22 cellular contexts compared by ENCODE assay signal in the genomic region with DNA sequence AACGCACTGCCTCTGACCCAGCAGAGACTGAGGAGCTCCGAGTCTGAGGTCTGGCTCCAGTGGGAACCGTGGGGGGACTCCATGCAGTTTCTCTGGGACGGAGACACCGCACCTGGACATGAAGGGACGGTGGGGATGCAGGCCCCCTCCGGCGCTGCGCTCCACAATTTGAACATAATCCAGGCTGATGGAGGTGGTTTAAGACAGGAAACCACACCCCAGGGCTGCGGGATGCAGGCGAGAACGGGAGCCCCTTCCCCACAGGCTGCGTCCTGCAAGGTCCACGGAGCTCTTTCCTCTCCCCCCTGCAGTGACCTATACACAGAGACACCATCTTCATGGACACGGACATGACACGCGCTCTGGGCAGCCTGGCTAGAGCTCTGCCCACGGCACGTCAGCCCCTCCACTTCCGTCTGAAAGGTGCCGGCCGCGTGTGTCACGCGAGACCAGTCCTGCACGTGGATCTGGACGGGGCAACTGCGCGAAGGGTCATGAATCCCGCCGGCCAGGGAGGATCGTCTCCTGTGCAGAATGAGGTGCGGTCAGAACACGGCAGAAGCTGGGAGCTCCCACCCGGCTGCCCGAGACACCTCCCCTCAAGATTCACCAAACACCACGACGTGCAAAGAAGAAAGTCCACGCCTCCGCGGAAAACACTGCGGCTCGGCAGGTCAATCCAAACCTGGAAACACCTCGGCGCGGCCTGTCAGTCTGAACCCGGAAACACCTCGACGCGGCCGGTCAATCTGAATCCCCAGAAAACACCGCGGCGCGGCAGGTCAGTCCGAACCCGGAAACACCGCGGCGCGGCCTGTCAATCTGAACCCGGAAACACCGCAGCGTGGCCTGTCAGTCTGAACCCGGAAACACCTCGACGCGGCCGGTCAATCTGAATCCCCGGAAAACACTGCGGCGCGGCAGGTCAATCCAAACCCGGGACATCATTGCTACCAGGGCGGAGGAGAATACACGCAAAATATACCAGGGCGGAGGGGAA.
DNase-seq lines count a peak whose midpoint lies in the region; ATAC-seq, FAIRE-seq and TF ChIP-seq lines count a peak whose summit lies in the region.
"Had no signal": no experiment of that assay in that cellular context is flagged by ENCODE, and none has a peak within 500 bp of the region (broad histone marks: within the 10 kb centered on the region; RNA-seq: fewer than 3 reads in every experiment).

No MANE protein-coding gene starts in this region.

- no peaks in the 10 kb centered on the region for H3K4me1 Mint-ChIP-seq in activated T-cell treated with anti-CD3 and anti-CD28 coated beads, Interleukin-2, amount 50 U/mL, for 24 hours (ENCODE audit: low read depth)
- H3K4me1 Mint-ChIP-seq: IgD-negative memory B cell had no signal

- H3K4ac ChIP-seq in trophoblast cell (ENCODE audit: low read depth, low read length), result no peak overlapping the region

- 89% methylated on average over 19 of the region's 77 CpGs for WGBS in right lobe of liver (ENCODE audit: insufficient coverage, low coverage, low lambda C conversion rate, missing lambda C conversion rate)
- WGBS in HepG2 (ENCODE audit: low lambda C conversion rate), result 78% methylated on average over 55 of the region's 77 CpGs
- no CpG with 5 or more reads among the region's 77 CpGs for WGBS in trophoblast cell (ENCODE audit: extremely low coverage, insufficient coverage, insufficient read length)
- 92 to 95% methylated on average over 77 of the region's 77 CpGs for WGBS in aorta, 2 donors
- 92 to 94% methylated on average over 33 to 77 of the region's 77 CpGs for WGBS in transverse colon (ENCODE audit: low coverage in 1 of 2), 2 donors

- H3K27ac ChIP-seq in right lobe of liver (no peak overlapping the region), HepG2 (ENCODE audit: extremely low read length, insufficient read depth, low read length) (no peak overlapping the region), dorsolateral prefrontal cortex (no peak overlapping the region), trophoblast cell (ENCODE audit: low read depth, low read length) (no peak overlapping the region), aorta (ENCODE audit: low read depth in 1 of 2, low read length in 2 of 2) (no peak overlapping the region), transverse colon (no peak overlapping the region)
- H3K27ac ChIP-seq: C4-2B had no signal

- no peak overlapping the region for H3K4me3 Mint-ChIP-seq in activated T-cell treated with anti-CD3 and anti-CD28 coated beads, Interleukin-2, amount 50 U/mL, for 24 hours

- POLR2A ChIA-PET in HepG2 (lab: Yijun Ruan, JAX), result no interaction called here

- no peak overlapping the region for H2AFZ ChIP-seq in HepG2 (ENCODE audit: low read length)
- H2AFZ ChIP-seq in trophoblast cell (ENCODE audit: insufficient read depth, low read length, poor library complexity), result no peak overlapping the region

- CTCF ChIA-PET in HepG2 (lab: Yijun Ruan, JAX; ENCODE audit: low intra/inter-chr PET ratio, low total read pairs), result no interaction called here

- H3K23ac ChIP-seq in trophoblast cell (ENCODE audit: low read length), result no peak overlapping the region

- H4K91ac ChIP-seq in trophoblast cell (ENCODE audit: low read depth, low read length), result no peak overlapping the region

- H3K14ac ChIP-seq in trophoblast cell (ENCODE audit: low read length), result no peak overlapping the region

- peaks cover 82% of the 10 kb centered on the region for H3K36me3 Mint-ChIP-seq in activated T-cell treated with anti-CD3 and anti-CD28 coated beads, Interleukin-2, amount 50 U/mL, for 24 hours (ENCODE audit: low read depth)

- TF ChIP-seq EP300 in HepG2 (IDR thresholded peaks at IDR 0.05; ENCODE audit: low read depth in 2 of 2, low read length in 2 of 2) (no peak), HepG2 (CRISPR knock-in tag; IDR thresholded peaks at IDR 0.05; ENCODE audit: borderline replicate concordance) (no peak), transverse colon (IDR thresholded peaks at IDR 0.05; ENCODE audit: low read depth) (no peak)

- in situ Hi-C loops in HepG2 (cut with HindIII; ENCODE audit: extremely low pct_ligation_motif_present, low pct_unique_long_range_greater_than_20kb), result no loop called here
- in situ Hi-C loops in transverse colon (cut with MboI; ENCODE audit: low pct_ligation_motif_present in 1 of 4, low pct_unique_long_range_greater_than_20kb in 1 of 4, low sequenced_read_pairs in 3 of 4), result no loop called here

- H2BK12ac ChIP-seq in trophoblast cell (ENCODE audit: low read length), result no peak overlapping the region

- no peaks in the 10 kb centered on the region for H3K9me3 ChIP-seq in right lobe of liver
- H3K9me3 ChIP-seq in HepG2 (ENCODE audit: low read length), result peaks cover 6% of the 10 kb centered on the region; the same call in 1 of the 2 replicates
- peaks cover 11% of the 10 kb centered on the region for H3K9me3 ChIP-seq in trophoblast cell (ENCODE audit: insufficient read depth, low read depth, low read length)
- peaks cover 12% of the 10 kb centered on the region for H3K9me3 ChIP-seq in aorta (ENCODE audit: control insufficient read depth, low read length)
- peaks cover 0 to 4% of the 10 kb centered on the region in 2 donors for H3K9me3 ChIP-seq in transverse colon
- H3K9me3 ChIP-seq: MG63 had no signal

- H3K27ac Mint-ChIP-seq in activated T-cell treated with anti-CD3 and anti-CD28 coated beads, Interleukin-2, amount 50 U/mL, for 24 hours, result no peak overlapping the region
- H3K27ac Mint-ChIP-seq: IgD-negative memory B cell had no signal

- H3K27me3 ChIP-seq in right lobe of liver (no peaks in the 10 kb centered on the region), HepG2 (ENCODE audit: control insufficient read depth in 1 of 2, insufficient read depth in 2 of 2, low read length in 2 of 2) (peaks cover 7 to 54% of the 10 kb centered on the region in 2 experiments), dorsolateral prefrontal cortex (peaks cover 0 to 3% (median 0%) of the 10 kb centered on the region in 45 donors), trophoblast cell (ENCODE audit: insufficient read depth, low read length) (no peaks in the 10 kb centered on the region), aorta (ENCODE audit: control insufficient read depth in 1 of 2, insufficient read depth in 2 of 2, low read length in 1 of 2) (no peaks in the 10 kb centered on the region), transverse colon (no peaks in the 10 kb centered on the region)

- H3K4me2 ChIP-seq in HepG2 (ENCODE audit: low read depth, low read length), result no peak overlapping the region
- H3K4me2 ChIP-seq in trophoblast cell (ENCODE audit: low read length), result no peak overlapping the region

- no peaks in the 10 kb centered on the region for H3K79me2 ChIP-seq in HepG2 (ENCODE audit: insufficient read depth, low read length)
- no peaks in the 10 kb centered on the region for H3K79me2 ChIP-seq in trophoblast cell (ENCODE audit: control insufficient read depth, insufficient read depth, low read length, poor library complexity)

- H3K27me3 Mint-ChIP-seq in activated T-cell treated with anti-CD3 and anti-CD28 coated beads, Interleukin-2, amount 50 U/mL, for 24 hours, result no peaks in the 10 kb centered on the region
- H3K27me3 Mint-ChIP-seq: IgD-negative memory B cell had no signal

- H3K18ac ChIP-seq in trophoblast cell (ENCODE audit: low read length), result no peak overlapping the region

- peaks cover 7% of the 10 kb centered on the region for H3K9me3 Mint-ChIP-seq in activated T-cell treated with anti-CD3 and anti-CD28 coated beads, Interleukin-2, amount 50 U/mL, for 24 hours

- H3K4me3 ChIP-seq in right lobe of liver (no peak overlapping the region), HepG2 (replicated peaks in 1 of 3; ENCODE audit: insufficient read depth in 1 of 3, low read depth in 2 of 3, low read length in 3 of 3) (no peak overlapping the region), dorsolateral prefrontal cortex (no peak overlapping the region), trophoblast cell (ENCODE audit: low read depth, low read length) (peak overlapping the region; percentile 26), aorta (ENCODE audit: low read length in 2 of 2) (no peak overlapping the region), transverse colon (no peak overlapping the region)
- H3K4me3 ChIP-seq: MG63 had no signal

- H4K20me1 ChIP-seq in HepG2 (ENCODE audit: insufficient read depth, low read length), result no peaks in the 10 kb centered on the region

- H3K9ac ChIP-seq in HepG2 (ENCODE audit: insufficient read depth, low read depth, low read length) (no peak overlapping the region), trophoblast cell (ENCODE audit: low read length) (no peak overlapping the region)

- no peak overlapping the region for H2BK5ac ChIP-seq in trophoblast cell (ENCODE audit: low read depth, low read length, poor library complexity)

- DNase-seq in right lobe of liver (peak in 2 of 3 donors; percentile 37 to 42), HepG2 (ENCODE audit: low spot score) (no peak), dorsolateral prefrontal cortex (peak in 6 of 10 donors; percentile 20 to 42 (median 31)), trophoblast cell (no peak), aorta (peak; percentile 41 to 66), transverse colon (no peak)
- DNase-seq in activated T-cell treated with anti-CD3 and anti-CD28 coated beads, Interleukin-2, amount 50 U/mL, for 24 hours, result no peak
- DNase-seq: AML-193, DMS79, GOT3, Kasumi-1, MG63, NCI-H1048, NCI-H1436, NCI-H1930, NCI-H226, NCI-H524, PC-3 had no signal

- TF ChIP-seq POLR2A in right lobe of liver (IDR thresholded peaks at IDR 0.05) (no peak), HepG2 (IDR thresholded peaks at IDR 0.05; ENCODE audit: insufficient read depth in 1 of 2, low read depth in 2 of 2, low read length in 2 of 2) (no peak), transverse colon (IDR thresholded peaks at IDR 0.05) (no peak)

- intact Hi-C loops in right lobe of liver (cut with DNase I), result no loop called here
- intact Hi-C loops in HepG2 (cut with micrococcal nuclease; ENCODE audit: unreplicated experiment), result no loop called here
- intact Hi-C loops in dorsolateral prefrontal cortex (cut with DNase I), result no loop called here
- intact Hi-C loops in aorta (cut with DNase I), result no loop called here
- intact Hi-C loops in transverse colon (cut with DNase I; ENCODE audit: low total_unique reads), result no loop called here

- TF ChIP-seq CTCF in right lobe of liver (IDR thresholded peaks at IDR 0.05), result no peak
- no peak for TF ChIP-seq CTCF in HepG2 (CRISPR knock-in tag; IDR thresholded peaks at IDR 0.05)
- TF ChIP-seq CTCF in dorsolateral prefrontal cortex (IDR thresholded peaks at IDR 0.05 in 54 of 56, conservative IDR thresholded peaks at IDR 0.05 in 2 of 56; ENCODE audit: low read depth in 1 of 56, partially characterized antibody in 56 of 56), result no peak
- TF ChIP-seq CTCF in transverse colon (IDR thresholded peaks at IDR 0.05), result no peak

- no peak overlapping the region for H4K12ac ChIP-seq in trophoblast cell (ENCODE audit: low read depth, low read length)

- no peak for TF ChIP-seq RAD21 in HepG2 (CRISPR knock-in tag; IDR thresholded peaks at IDR 0.05)

- H2AK5ac ChIP-seq in trophoblast cell (ENCODE audit: low read length), result no peak overlapping the region

- ATAC-seq in right lobe of liver, result no peak
- ATAC-seq in HepG2, result no peak
- no peak for ATAC-seq in aorta (ENCODE audit: low FRiP score)
- ATAC-seq: HCT116, PC-3 had no signal

- H3K36me3 ChIP-seq in right lobe of liver (no peaks in the 10 kb centered on the region), HepG2 (replicated peaks in 1 of 2; ENCODE audit: control insufficient read depth in 1 of 2, insufficient read depth in 2 of 2, low read length in 2 of 2) (no peaks in the 10 kb centered on the region), trophoblast cell (ENCODE audit: control insufficient read depth in 1 of 2, insufficient read depth in 2 of 2, low read length in 2 of 2) (no peaks in the 10 kb centered on the region), aorta (ENCODE audit: control insufficient read depth in 1 of 2, insufficient read depth in 2 of 2, low read length in 1 of 2) (no peaks in the 10 kb centered on the region), transverse colon (no peaks in the 10 kb centered on the region)
- H3K36me3 ChIP-seq: MG63 had no signal

- no peak for FAIRE-seq in HepG2 (lab: Jason Lieb, UNC)
- FAIRE-seq: HTR-8/SVneo had no signal

- no peak overlapping the region for H4K8ac ChIP-seq in trophoblast cell (ENCODE audit: low read depth, low read length)

- H3K4me1 ChIP-seq in right lobe of liver (no peaks in the 10 kb centered on the region), HepG2 (ENCODE audit: insufficient read depth, low read length) (no peaks in the 10 kb centered on the region), trophoblast cell (ENCODE audit: control insufficient read depth in 1 of 2, insufficient read depth in 2 of 2, low read length in 2 of 2) (peaks cover 3 to 6% of the 10 kb centered on the region in 2 experiments), aorta (ENCODE audit: control insufficient read depth in 1 of 2, insufficient read depth in 2 of 2, low read length in 2 of 2) (no peaks in the 10 kb centered on the region), transverse colon (no peaks in the 10 kb centered on the region)

- no peaks in the 10 kb centered on the region for H3K79me1 ChIP-seq in trophoblast cell (ENCODE audit: low read length)

- H2BK120ac ChIP-seq in trophoblast cell (ENCODE audit: insufficient read depth, low read length, poor library complexity), result no peak overlapping the region

- no TSS peak for BruUV-seq in HepG2 (replicated peaks; lab: Mats Ljungman, UMichigan)

Comparison
In these comparisons a context has a peak if more than half of its experiments do, and no peak if none do; other contexts are left out.
1. DNase-seq: peak in right lobe of liver (2 of 3), dorsolateral prefrontal cortex (6 of 10) and aorta (2 of 2); none in HepG2 (single experiment), trophoblast cell (0 of 2), activated T-cell treated with anti-CD3 and anti-CD28 coated beads, Interleukin-2, amount 50 U/mL, for 24 hours (single experiment) and transverse colon (single experiment).